In genomic region chr2:42569116-42569711, GRCh38 we compare ENCODE assay signal across 8 cellular contexts. TPM values are rescaled to one million over a fixed set of nuclear protein-coding genes. Genes with fewer than 3 reads are reported as not detected.
A peak's percentile ranks its signal among the peaks of the same experiment; 100 is the strongest.
DNase-seq lines count a peak whose midpoint lies in the region; ATAC-seq and TF ChIP-seq lines count a peak whose summit lies in the region.

No MANE protein-coding gene starts in this region.

- peak overlapping the region; percentile 51; the same call in 1 of the 2 replicates for H3K9ac ChIP-seq in MM.1S (ENCODE audit: low read length)

- H3K27me3 ChIP-seq in MM.1S (replicated peaks; ENCODE audit: insufficient read depth, low read length): no peaks in the 10 kb centered on the region

- peak overlapping the region; percentile 98 for H3K4me3 Mint-ChIP-seq in natural killer cell

- ATAC-seq in GM18511 (IDR thresholded peaks at IDR 0.05; ENCODE audit: unreplicated experiment) (peak; percentile 21), natural killer cell (peak; percentile 3 to 13 (median 12)), HG02970 (IDR thresholded peaks at IDR 0.05; ENCODE audit: low FRiP score, unreplicated experiment) (no peak)

- peak overlapping the region; percentile 77 to 80 for H3K27ac Mint-ChIP-seq in natural killer cell

- no peaks in the 10 kb centered on the region for H3K9me3 ChIP-seq in MM.1S (replicated peaks; ENCODE audit: insufficient read depth, low read length)

- TF ChIP-seq CTCF in MM.1S (IDR thresholded peaks at IDR 0.05; ENCODE audit: low read length) (no peak), fibroblast of mammary gland (conservative IDR thresholded peaks at IDR 0.05; ENCODE audit: control insufficient read depth, insufficient read depth, low read depth, low read length) (no peak), natural killer cell (IDR thresholded peaks at IDR 0.05) (no peak)

- peaks cover 0 to 3% of the 10 kb centered on the region in 2 donors for H3K27me3 Mint-ChIP-seq in natural killer cell (ENCODE audit: low read depth in 2 of 2)

- H3K9me2 ChIP-seq in MM.1S (replicated peaks; ENCODE audit: insufficient read depth, low read length): no peaks in the 10 kb centered on the region

- DNase-seq in AG08395 (ENCODE audit: low spot score): peak; percentile 37
- DNase-seq in MM.1S: no peak
- peak; percentile 15 for DNase-seq in activated CD8-positive, alpha-beta memory T cell treated with anti-CD3 and anti-CD28 coated beads, Interleukin-2, amount 50 U/mL, for 4 hours
- DNase-seq in fibroblast of mammary gland (ENCODE audit: low read depth): peak; percentile 26
- no peak for DNase-seq in natural killer cell
- DNase-seq in SHP77 treated with DMSO at 0.1 percent for 48 hours (lab: John Stamatoyannopoulos, UW): no peak

- H3K27ac ChIP-seq in MM.1S (ENCODE audit: low read length): no peak overlapping the region

- peak overlapping the region; percentile 57; the same call in 1 of the 2 replicates for H3K4me2 ChIP-seq in MM.1S (ENCODE audit: low read depth, low read length)

- H4K20me1 ChIP-seq in MM.1S (ENCODE audit: insufficient read depth, low read length): no peaks in the 10 kb centered on the region

- H3K4me1 Mint-ChIP-seq in natural killer cell: peaks cover 17 to 21% of the 10 kb centered on the region in 2 donors

- intact Hi-C loops in natural killer cell (cut with micrococcal nuclease): no loop called here

- H3K79me2 ChIP-seq in MM.1S (ENCODE audit: low read length): no peaks in the 10 kb centered on the region

- no peaks in the 10 kb centered on the region for H3K9me3 Mint-ChIP-seq in natural killer cell

- H3K36me3 ChIP-seq in MM.1S (replicated peaks; ENCODE audit: insufficient read depth, low read length): no peaks in the 10 kb centered on the region

- H3K36me3 Mint-ChIP-seq in natural killer cell: no peaks in the 10 kb centered on the region

- H3K4me3 ChIP-seq in MM.1S (ENCODE audit: low read length) (peak overlapping the region; percentile 74), fibroblast of mammary gland (ENCODE audit: control insufficient read depth, low read depth, low read length) (peak overlapping the region; percentile 75)

- peak overlapping the region; percentile 74 for H2AFZ ChIP-seq in MM.1S (ENCODE audit: low read length)

- H3F3A ChIP-seq in MM.1S (ENCODE audit: insufficient read depth, low read length): peaks cover 8% of the 10 kb centered on the region; the same call in 1 of the 2 replicates

- H3K4me1 ChIP-seq in MM.1S (ENCODE audit: low read length): peaks cover 11% of the 10 kb centered on the region

RNA-seq across cellular contexts. Expression of gene MTA3, which starts 0.8 kb away (rescaled TPM):
- total RNA-seq in natural killer cell: 10 to 100 TPM; 19.4 to 25.0 (median 21.5) TPM

Comparison
In these comparisons a context has a peak if more than half of its experiments do, and no peak if none do; other contexts are left out.
1. DNase-seq: peak in AG08395 (single experiment), activated CD8-positive, alpha-beta memory T cell treated with anti-CD3 and anti-CD28 coated beads, Interleukin-2, amount 50 U/mL, for 4 hours (single experiment) and fibroblast of mammary gland (single experiment); none in MM.1S (single experiment), natural killer cell (single experiment) and SHP77 treated with DMSO at 0.1 percent for 48 hours (single experiment).